In the genomic region with DNA sequence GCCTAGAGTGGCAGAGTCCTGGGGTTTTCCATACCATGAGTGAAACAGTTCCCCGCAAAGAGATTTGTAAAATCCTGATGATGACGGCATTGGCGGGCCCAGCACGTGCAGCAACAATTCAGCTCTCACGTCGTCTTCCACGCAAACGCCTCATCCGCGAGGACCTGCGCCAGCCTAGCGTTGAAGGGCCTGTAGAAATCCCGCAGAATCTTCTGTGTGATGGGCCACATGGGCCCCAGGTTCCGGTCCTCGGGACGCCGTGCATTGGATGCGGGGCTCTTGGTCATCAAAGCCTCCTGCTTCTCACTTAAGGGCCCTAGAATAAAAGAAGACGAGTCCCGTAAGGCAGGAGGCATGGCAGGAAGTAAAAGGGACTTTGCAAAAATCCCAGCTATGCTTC, we compare ENCODE assay signal across 18 cellular contexts.
"Had no signal": no experiment of that assay in that cellular context is flagged by ENCODE, and none has a peak within 500 bp of the region (broad histone marks: within the 10 kb centered on the region; RNA-seq: fewer than 3 reads in every experiment).

No MANE protein-coding gene starts in this region.

- DNase-seq: effector memory CD8-positive, alpha-beta T cell; foreskin keratinocyte; natural killer cell; occipital lobe; stimulated activated CD4-positive, alpha-beta T cell treated with anti-CD3 and anti-CD28 coated beads, Interleukin-4, amount 100 ng/mL, for 1 hour; stimulated activated CD8-positive, alpha-beta memory T cell treated with anti-CD3 and anti-CD28 coated beads, Interleukin-4, amount 100 ng/mL, for 48 hours; stimulated activated naive CD8-positive, alpha-beta T cell treated with anti-CD3 and anti-CD28 coated beads, Interleukin-15, Interleukin-2, amounts not matched to agents 100 U/mL and 50 U/mL, for 24 hours had no signal

- H3K4me2 ChIP-seq: hepatocyte, smooth muscle cell had no signal

- H3K4me1 ChIP-seq: psoas muscle had no signal

- ATAC-seq: effector memory CD8-positive, alpha-beta T cell; natural killer cell; stimulated activated effector memory CD8-positive, alpha-beta T cell treated with anti-CD3 and anti-CD28 coated beads, Interleukin-12 subunit alpha, Interleukin-12 subunit beta, amount 100 ng/mL, for 72 hours; stimulated activated naive CD8-positive, alpha-beta T cell treated with anti-CD3 and anti-CD28 coated beads, Interleukin-15, Interleukin-2, amounts not matched to agents 100 U/mL and 50 U/mL, for 24 hours had no signal

- H3K27ac ChIP-seq: cardiac muscle cell, epithelial cell of prostate, foreskin keratinocyte, hepatocyte, parathyroid adenoma, psoas muscle, testis, tibial nerve had no signal

- H3K36me3 ChIP-seq: cardiac muscle cell had no signal

- H3K4me3 ChIP-seq: cardiac muscle cell, hepatocyte, mucosa of descending colon, psoas muscle, smooth muscle cell, tibial nerve had no signal

- H3K27ac Mint-ChIP-seq: dendritic cell treated with granulocyte-macrophage colony-stimulating factor and Interleukin-4, amounts not matched to agents 40 ng/mL and 50 ng/mL, for 4 days; effector memory CD8-positive, alpha-beta T cell; natural killer cell had no signal

- H2AFZ ChIP-seq: hepatocyte, parathyroid adenoma had no signal

- H3K36me3 Mint-ChIP-seq: natural killer cell; stimulated activated effector memory CD8-positive, alpha-beta T cell treated with anti-CD3 and anti-CD28 coated beads, Interleukin-12 subunit alpha, Interleukin-12 subunit beta, amount 100 ng/mL, for 72 hours had no signal

- H3K9me3 Mint-ChIP-seq: effector memory CD8-positive, alpha-beta T cell; natural killer cell had no signal

- H3K9me3 ChIP-seq: psoas muscle, testis had no signal

- H3K9ac ChIP-seq: parathyroid adenoma had no signal

- H3K27me3 ChIP-seq: cardiac muscle cell, foreskin keratinocyte, hepatocyte, testis, tibial nerve had no signal
